10 cellular contexts compared by ENCODE assay signal in genomic region chr16:48126801-48127644, GRCh38. TPM values are rescaled to one million over a fixed set of nuclear protein-coding genes. Genes with fewer than 3 reads are reported as not detected.
DNase-seq lines count a peak whose midpoint lies in the region; ATAC-seq lines count a peak whose summit lies in the region.
"Had no signal": no experiment of that assay in that cellular context is flagged by ENCODE, and none has a peak within 500 bp of the region (broad histone marks: within the 10 kb centered on the region; RNA-seq: fewer than 3 reads in every experiment).

No MANE protein-coding gene starts in this region.

- in situ Hi-C loops in GM23248 (cut with MboI), result no loop called here

- peaks cover 54% of the 10 kb centered on the region for H3K4me1 ChIP-seq in GM23248 (ENCODE audit: insufficient read depth)

- ATAC-seq in activated CD8-positive, alpha-beta memory T cell treated with anti-CD3 and anti-CD28 coated beads, Interleukin-2, amount 10 ng/mL, durations not matched to agents 7 days and 5 days, result no peak
- ATAC-seq in GM21529 (IDR thresholded peaks at IDR 0.05; ENCODE audit: unreplicated experiment), result no peak

- CTCF ChIA-PET in activated CD8-positive, alpha-beta memory T cell treated with anti-CD3 and anti-CD28 coated beads, Interleukin-2, amount 10 ng/mL, durations not matched to agents 7 days and 5 days (lab: Charles Lee), result no interaction called here

- peaks cover 3% of the 10 kb centered on the region for H3K27me3 Mint-ChIP-seq in activated CD8-positive, alpha-beta memory T cell treated with anti-CD3 and anti-CD28 coated beads, Interleukin-2, amount 10 ng/mL, durations not matched to agents 7 days and 5 days

- H3K36me3 ChIP-seq in GM23248 (ENCODE audit: low read depth), result no peaks in the 10 kb centered on the region
- H3K36me3 ChIP-seq: neutrophil had no signal

- no peaks in the 10 kb centered on the region for H3K36me3 Mint-ChIP-seq in activated CD8-positive, alpha-beta memory T cell treated with anti-CD3 and anti-CD28 coated beads, Interleukin-2, amount 10 ng/mL, durations not matched to agents 7 days and 5 days

- H3K27ac Mint-ChIP-seq in activated CD8-positive, alpha-beta memory T cell treated with anti-CD3 and anti-CD28 coated beads, Interleukin-2, amount 10 ng/mL, durations not matched to agents 7 days and 5 days, result no peak overlapping the region

- no peak overlapping the region for H2AFZ ChIP-seq in GM23248

- H3K9me3 Mint-ChIP-seq in activated CD8-positive, alpha-beta memory T cell treated with anti-CD3 and anti-CD28 coated beads, Interleukin-2, amount 10 ng/mL, durations not matched to agents 7 days and 5 days (ENCODE audit: low read depth), result no peaks in the 10 kb centered on the region

- intact Hi-C loops in posterior vena cava (cut with DNase I), result no loop called here

- no peak overlapping the region for H3K4me3 Mint-ChIP-seq in activated CD8-positive, alpha-beta memory T cell treated with anti-CD3 and anti-CD28 coated beads, Interleukin-2, amount 10 ng/mL, durations not matched to agents 7 days and 5 days

- peak overlapping the region; percentile 88 for H3K27ac ChIP-seq in GM23248
- H3K27ac ChIP-seq: neutrophil had no signal

- no peaks in the 10 kb centered on the region for H3K27me3 ChIP-seq in GM23248 (replicated peaks; ENCODE audit: insufficient read depth)

- H4K20me1 ChIP-seq in GM23248 (ENCODE audit: insufficient read depth), result no peaks in the 10 kb centered on the region

- H3K9me2 ChIP-seq in GM23248 (ENCODE audit: insufficient read depth), result no peaks in the 10 kb centered on the region

- peaks cover 35% of the 10 kb centered on the region for H3F3A ChIP-seq in GM23248 (ENCODE audit: insufficient read depth)

- H3K79me2 ChIP-seq in GM23248 (ENCODE audit: insufficient read depth), result no peaks in the 10 kb centered on the region

- no peaks in the 10 kb centered on the region for H3K9me3 ChIP-seq in GM23248 (ENCODE audit: low read depth)
- H3K9me3 ChIP-seq: neutrophil had no signal

- peak overlapping the region; percentile 28; the same call in 1 of the 2 replicates for H3K4me3 ChIP-seq in GM23248

- peaks cover 14% of the 10 kb centered on the region for H3K4me1 Mint-ChIP-seq in activated CD8-positive, alpha-beta memory T cell treated with anti-CD3 and anti-CD28 coated beads, Interleukin-2, amount 10 ng/mL, durations not matched to agents 7 days and 5 days

- H3K9ac ChIP-seq in GM23248, result peak overlapping the region; percentile 67

- DNase-seq in GM23248, result peak; percentile 93
- peak; percentile 98 for DNase-seq in NCI-H226
- peak; percentile 55 for DNase-seq in dermis blood vessel endothelial cell
- DNase-seq in posterior vena cava (ENCODE audit: low spot score), result peak; percentile 68
- no peak for DNase-seq in T-helper 9 cell
- no peak for DNase-seq in activated CD8-positive, alpha-beta memory T cell treated with anti-CD3 and anti-CD28 coated beads, Interleukin-2, amount 10 ng/mL, durations not matched to agents 7 days and 5 days
- no peak for DNase-seq in epidermal melanocyte (ENCODE audit: insufficient read length, low spot score)
- DNase-seq: trophoblast cell had no signal

- H3K4me2 ChIP-seq in GM23248 (ENCODE audit: unreplicated experiment), result peak overlapping the region; percentile 62

- WGBS in GM23248 (ENCODE audit: low coverage in 1 of 2, low lambda C conversion rate in 2 of 2, missing lambda C conversion rate in 2 of 2), 2 experiments, result 57 to 60% methylated on average over 13 of the region's 13 CpGs

RNA-seq across cellular contexts. Expression of gene ABCC12, which starts 28.8 kb away (rescaled TPM):
- not detected in 2 replicates for total RNA-seq in GM23248 (2014; rRNA removed; shearing (Covaris generic))
- not detected in 2 replicates for polyA plus RNA-seq in GM23248 (2016; fragmentation: Nextera tagmentation; extraction: Ambion mirVana)
- not detected in 2 replicates for total RNA-seq in dermis blood vessel endothelial cell
- total RNA-seq in posterior vena cava, result not detected
- not detected for total RNA-seq in activated CD8-positive, alpha-beta memory T cell treated with anti-CD3 and anti-CD28 coated beads, Interleukin-2, amount 10 ng/mL, durations not matched to agents 7 days and 5 days

Comparison
In these comparisons a context has a peak if more than half of its experiments do, and no peak if none do; other contexts are left out.
1. DNase-seq: peak in GM23248 (single experiment), NCI-H226 (single experiment), dermis blood vessel endothelial cell (single experiment) and posterior vena cava (single experiment); none in T-helper 9 cell (single experiment), activated CD8-positive, alpha-beta memory T cell treated with anti-CD3 and anti-CD28 coated beads, Interleukin-2, amount 10 ng/mL, durations not matched to agents 7 days and 5 days (single experiment) and epidermal melanocyte (single experiment).